30 cellular contexts compared by ENCODE assay signal in the genomic region with DNA sequence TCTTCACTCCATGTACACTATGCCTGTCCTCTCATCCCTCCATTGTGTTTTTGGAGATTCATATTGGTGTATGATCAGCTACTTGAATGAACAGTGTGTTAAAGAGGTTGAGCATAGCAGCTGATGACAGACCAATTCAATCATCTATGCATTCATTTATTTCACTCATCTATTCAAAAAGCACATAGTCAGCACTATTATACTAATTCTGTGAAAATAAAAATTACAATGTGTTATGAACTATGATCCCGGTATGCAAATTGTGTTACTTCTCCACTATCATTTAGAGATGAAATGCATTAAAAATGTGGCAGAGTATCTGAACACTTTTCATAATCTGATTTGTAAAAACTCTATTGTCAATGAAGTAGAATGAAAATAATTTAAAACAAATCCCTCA. TPM values are rescaled to one million over a fixed set of nuclear protein-coding genes. Genes with fewer than 3 reads are reported as not detected.
DNase-seq lines count a peak whose midpoint lies in the region; ATAC-seq, FAIRE-seq and TF ChIP-seq lines count a peak whose summit lies in the region.
"Had no signal": no experiment of that assay in that cellular context is flagged by ENCODE, and none has a peak within 500 bp of the region (broad histone marks: within the 10 kb centered on the region; RNA-seq: fewer than 3 reads in every experiment).

No MANE protein-coding gene starts in this region.

- H3K79me2 ChIP-seq in HepG2 (ENCODE audit: insufficient read depth, low read length): no peaks in the 10 kb centered on the region
- peaks cover 0 to 100% of the 10 kb centered on the region in 2 experiments; a peak in 3 of 4 replicates for H3K79me2 ChIP-seq in H1 (ENCODE audit: control insufficient read depth in 1 of 2, insufficient read depth in 2 of 2, low read length in 2 of 2)
- peaks cover 100% of the 10 kb centered on the region for H3K79me2 ChIP-seq in neural progenitor cell (ENCODE audit: low read depth)

- no TSS peak for BruUV-seq in HepG2 (replicated peaks; lab: Mats Ljungman, UMichigan)
- BruUV-seq in IMR-90 (replicated peaks; lab: Mats Ljungman, UMichigan): no TSS peak

- no peak overlapping the region for H2AK9ac ChIP-seq in IMR-90 (replicated peaks; ENCODE audit: low read depth, low read length, poor library complexity)

- H3K56ac ChIP-seq in IMR-90 (ENCODE audit: extremely low read depth, insufficient read depth, low read length): no peak overlapping the region
- H3K56ac ChIP-seq in H1 (replicated peaks; ENCODE audit: insufficient read length, low read depth, low read length): no peak overlapping the region

- ATAC-seq in HepG2 (no peak), right lobe of liver (no peak), IMR-90 (ENCODE audit: low read depth) (no peak)
- ATAC-seq: GM12878 had no signal

- DNase-seq in HepG2 (ENCODE audit: low spot score) (no peak), right lobe of liver (no peak), IMR-90 (no peak), H1 (ENCODE audit: low read depth in 1 of 2, low spot score in 2 of 2) (no peak), neural progenitor cell (ENCODE audit: low spot score) (no peak), testis (no peak), NCI-H446 (lab: John Stamatoyannopoulos, UW) (no peak), Ammon's horn (ENCODE audit: low spot score) (no peak)
- DNase-seq: 8988T; AML-193; BE2C; C1 segment of cervical spinal cord; CD4-positive, alpha-beta memory T cell; CD4-positive, CD25-positive, alpha-beta regulatory T cell; CD8-positive, alpha-beta memory T cell; COR-L47; DMS 273 treated with DMSO at 0.1 percent for 48 hours; DMS153; DMS53; DMS79; DND-41; EL; GDM1 had no signal

- H3K4me2 ChIP-seq in HepG2 (ENCODE audit: low read depth, low read length): no peak overlapping the region
- no peak overlapping the region for H3K4me2 ChIP-seq in IMR-90 (ENCODE audit: low read depth, low read length)
- H3K4me2 ChIP-seq in H1 (ENCODE audit: insufficient read depth in 1 of 2, low read depth in 2 of 2, low read length in 2 of 2): no peak overlapping the region
- peak overlapping the region; percentile 1 for H3K4me2 ChIP-seq in neural progenitor cell
- H3K4me2 ChIP-seq: BLaER1 had no signal

- CTCF ChIA-PET in HepG2 (lab: Yijun Ruan, JAX; ENCODE audit: low intra/inter-chr PET ratio, low total read pairs): no interaction called here
- CTCF ChIA-PET in IMR-90 (lab: Yijun Ruan, JAX): no interaction called here
- CTCF ChIA-PET in H1 (lab: Charles Lee; ENCODE audit: partially characterized antibody): interaction anchor here (1.0 kb wide), 1 partner anchor 13 kb away, joined by 3 read pairs; no protein-coding TSS in a partner anchor

- H3K23ac ChIP-seq in IMR-90 (ENCODE audit: low read depth, low read length) (no peak overlapping the region), H1 (ENCODE audit: insufficient read length) (no peak overlapping the region)

- H4K8ac ChIP-seq in IMR-90 (ENCODE audit: low read depth in 2 of 2, low read length in 2 of 2) (no peak overlapping the region), H1 (ENCODE audit: extremely low read depth, insufficient read depth, low read length) (no peak overlapping the region)

- H3K79me1 ChIP-seq in IMR-90 (ENCODE audit: low read depth in 1 of 2, low read length in 2 of 2) (no peaks in the 10 kb centered on the region; a peak in 1 of 4 replicates), H1 (ENCODE audit: low read depth, low read length) (no peaks in the 10 kb centered on the region)

- H4K5ac ChIP-seq in IMR-90 (ENCODE audit: low read depth, low read length) (no peak overlapping the region), H1 (ENCODE audit: insufficient read length, low read depth, low read length) (no peak overlapping the region)

- FAIRE-seq in HepG2 (lab: Jason Lieb, UNC): no peak
- no peak for FAIRE-seq in H1 (lab: Jason Lieb, UNC)
- FAIRE-seq: A204.1, GM12878, GM12892, GM18507 had no signal

- peaks cover 0 to 2% of the 10 kb centered on the region in 2 experiments; a peak in 1 of 5 replicates for H3K27me3 ChIP-seq in HepG2 (ENCODE audit: control insufficient read depth in 1 of 2, insufficient read depth in 2 of 2, low read length in 2 of 2)
- no peaks in the 10 kb centered on the region for H3K27me3 ChIP-seq in right lobe of liver
- H3K27me3 ChIP-seq in IMR-90 (ENCODE audit: control insufficient read depth, insufficient read depth, low read length): no peaks in the 10 kb centered on the region
- peaks cover 0 to 1% (median 0%) of the 10 kb centered on the region in 4 experiments; a peak in 1 of 7 replicates for H3K27me3 ChIP-seq in H1 (replicated peaks in 1 of 4; ENCODE audit: control insufficient read depth in 3 of 4, extremely low read depth in 1 of 4, insufficient read depth in 3 of 4, low read length in 3 of 4)
- H3K27me3 ChIP-seq in neural progenitor cell: no peaks in the 10 kb centered on the region
- no peaks in the 10 kb centered on the region for H3K27me3 ChIP-seq in testis
- H3K27me3 ChIP-seq: BLaER1 had no signal

- H3K36me3 Mint-ChIP-seq in neural progenitor cell: peaks cover 2% of the 10 kb centered on the region
- H3K36me3 Mint-ChIP-seq: CD14-positive monocyte; CD4-positive, alpha-beta memory T cell; CD4-positive, CD25-positive, alpha-beta regulatory T cell; CD8-positive, alpha-beta memory T cell had no signal

- no peaks in the 10 kb centered on the region for H3K9me1 ChIP-seq in IMR-90 (ENCODE audit: insufficient read depth, low read length)

- no peak overlapping the region for H3K27ac Mint-ChIP-seq in neural progenitor cell
- H3K27ac Mint-ChIP-seq: CD14-positive monocyte; CD4-positive, alpha-beta memory T cell; CD4-positive, CD25-positive, alpha-beta regulatory T cell; CD8-positive, alpha-beta memory T cell had no signal

- H2AK5ac ChIP-seq in IMR-90 (ENCODE audit: low read depth, low read length): no peak overlapping the region
- H2AK5ac ChIP-seq in H1 (ENCODE audit: low read depth, low read length): no peak overlapping the region

- H3K4me1 ChIP-seq in HepG2 (ENCODE audit: insufficient read depth, low read length): no peaks in the 10 kb centered on the region
- H3K4me1 ChIP-seq in right lobe of liver: no peaks in the 10 kb centered on the region
- H3K4me1 ChIP-seq in IMR-90 (ENCODE audit: control insufficient read depth, insufficient read depth, low read length): no peaks in the 10 kb centered on the region
- H3K4me1 ChIP-seq in H1 (replicated peaks in 1 of 4; ENCODE audit: control insufficient read depth in 3 of 4, insufficient read depth in 4 of 4, low read length in 3 of 4): no peaks in the 10 kb centered on the region
- H3K4me1 ChIP-seq in neural progenitor cell: peaks cover 52% of the 10 kb centered on the region
- no peaks in the 10 kb centered on the region for H3K4me1 ChIP-seq in testis
- H3K4me1 ChIP-seq: BE2C, BLaER1 had no signal

- H3K36me3 ChIP-seq in HepG2 (replicated peaks in 1 of 2; ENCODE audit: control insufficient read depth in 1 of 2, insufficient read depth in 2 of 2, low read length in 2 of 2) (no peaks in the 10 kb centered on the region), right lobe of liver (no peaks in the 10 kb centered on the region), IMR-90 (ENCODE audit: control insufficient read depth, insufficient read depth, low read length) (no peaks in the 10 kb centered on the region), H1 (ENCODE audit: control insufficient read depth in 2 of 4, insufficient read depth in 4 of 4, low read length in 3 of 4) (peaks cover 0 to 7% (median 0%) of the 10 kb centered on the region in 4 experiments; a peak in 3 of 8 replicates), neural progenitor cell (no peaks in the 10 kb centered on the region), testis (ENCODE audit: low read depth, missing control alignments) (no peaks in the 10 kb centered on the region)
- H3K36me3 ChIP-seq: BE2C, BLaER1 had no signal

- H4K20me1 ChIP-seq in HepG2 (ENCODE audit: insufficient read depth, low read length) (no peaks in the 10 kb centered on the region), IMR-90 (ENCODE audit: insufficient read depth, low read length) (no peaks in the 10 kb centered on the region), H1 (replicated peaks in 1 of 2; ENCODE audit: control insufficient read depth in 1 of 2, insufficient read depth in 2 of 2, low read length in 2 of 2) (no peaks in the 10 kb centered on the region), neural progenitor cell (ENCODE audit: low read depth) (no peaks in the 10 kb centered on the region)
- H4K20me1 ChIP-seq: BLaER1 had no signal

- H2BK12ac ChIP-seq in H1 (ENCODE audit: low read depth, low read length): no peak overlapping the region

- no peak overlapping the region for H3K4ac ChIP-seq in IMR-90 (ENCODE audit: low read depth, low read length)
- no peak overlapping the region for H3K4ac ChIP-seq in H1 (replicated peaks; ENCODE audit: insufficient read length, low read depth, low read length)

- H3K18ac ChIP-seq in IMR-90 (ENCODE audit: low read depth, low read length) (no peak overlapping the region), H1 (ENCODE audit: extremely low read depth, low read length) (no peak overlapping the region)

- TF ChIP-seq RAD21 in HepG2 (CRISPR knock-in tag; IDR thresholded peaks at IDR 0.05) (no peak), IMR-90 (IDR thresholded peaks at IDR 0.05; ENCODE audit: low read length) (no peak), H1 (IDR thresholded peaks at IDR 0.05 in 1 of 2, conservative IDR thresholded peaks at IDR 0.05 in 1 of 2; ENCODE audit: low read depth in 2 of 2, low read length in 2 of 2) (no peak)

- H2BK5ac ChIP-seq in IMR-90 (ENCODE audit: low read depth, low read length, poor library complexity, severe bottlenecking): no peak overlapping the region
- no peak overlapping the region for H2BK5ac ChIP-seq in H1 (ENCODE audit: low read depth, low read length)

- H3K9me3 Mint-ChIP-seq in neural progenitor cell: no peaks in the 10 kb centered on the region
- H3K9me3 Mint-ChIP-seq: CD4-positive, alpha-beta memory T cell had no signal

- no peak for TF ChIP-seq CTCF in HepG2 (CRISPR knock-in tag; IDR thresholded peaks at IDR 0.05)
- TF ChIP-seq CTCF in right lobe of liver (IDR thresholded peaks at IDR 0.05): no peak
- TF ChIP-seq CTCF in IMR-90 (conservative IDR thresholded peaks at IDR 0.05; ENCODE audit: low read depth, low read length): no peak
- no peak for TF ChIP-seq CTCF in H1 (IDR thresholded peaks at IDR 0.05; ENCODE audit: control extremely low read depth in 1 of 3, insufficient read depth in 1 of 3, low read depth in 1 of 3, low read length in 3 of 3)
- TF ChIP-seq CTCF in neural progenitor cell (IDR thresholded peaks at IDR 0.05): no peak
- no peak for TF ChIP-seq CTCF in testis (IDR thresholded peaks at IDR 0.05)

- no peaks in the 10 kb centered on the region for H3K27me3 Mint-ChIP-seq in neural progenitor cell (ENCODE audit: insufficient read depth, low read depth)

- H2BK15ac ChIP-seq in IMR-90 (ENCODE audit: low read depth, low read length) (no peak overlapping the region), H1 (ENCODE audit: low read length) (no peak overlapping the region)

- no peak overlapping the region for H3K27ac ChIP-seq in HepG2 (ENCODE audit: extremely low read length, insufficient read depth, low read length)
- H3K27ac ChIP-seq in right lobe of liver: no peak overlapping the region
- no peak overlapping the region for H3K27ac ChIP-seq in IMR-90 (ENCODE audit: insufficient read depth, low read length)
- H3K27ac ChIP-seq in H1 (ENCODE audit: low read depth, low read length): no peak overlapping the region
- H3K27ac ChIP-seq in neural progenitor cell: no peak overlapping the region
- no peak overlapping the region for H3K27ac ChIP-seq in testis
- H3K27ac ChIP-seq: BLaER1 had no signal

- no peak overlapping the region for H3K4me3 Mint-ChIP-seq in neural progenitor cell
- H3K4me3 Mint-ChIP-seq: CD14-positive monocyte; CD4-positive, alpha-beta memory T cell; CD4-positive, CD25-positive, alpha-beta regulatory T cell; CD8-positive, alpha-beta memory T cell had no signal

- dilution Hi-C loops in IMR-90 (cut with HindIII; ENCODE audit: low sequenced_read_pairs, unreplicated experiment): no loop called here

- WGBS in HepG2 (ENCODE audit: low lambda C conversion rate): 50% methylated on average over 1 of the region's 1 CpG
- 91% methylated on average over 1 of the region's 1 CpG for WGBS in right lobe of liver (ENCODE audit: insufficient coverage, low coverage, low lambda C conversion rate, missing lambda C conversion rate)
- no CpG with 5 or more reads among the region's 1 CpG for WGBS in IMR-90 (ENCODE audit: extremely low coverage in 2 of 2, insufficient read length in 1 of 2), 2 experiments
- 87% methylated on average over 1 of the region's 1 CpG; no CpG with 5 or more reads in 1 of the 2 experiments for WGBS in H1 (ENCODE audit: extremely low coverage in 1 of 2, insufficient coverage in 1 of 2, insufficient read length in 1 of 2, insufficient replicate concordance in 2 of 2, low coverage in 1 of 2, low lambda C conversion rate in 2 of 2, missing lambda C conversion rate in 1 of 2), 2 experiments
- 94 to 96% methylated on average over 1 of the region's 1 CpG for WGBS in testis, 2 donors

- H3K9ac ChIP-seq in HepG2 (ENCODE audit: insufficient read depth, low read depth, low read length) (no peak overlapping the region), IMR-90 (ENCODE audit: low read depth, low read length) (no peak overlapping the region), H1 (replicated peaks in 1 of 4; ENCODE audit: extremely low read depth in 1 of 4, low read depth in 3 of 4, low read length in 3 of 4) (no peak overlapping the region), neural progenitor cell (no peak overlapping the region)
- H3K9ac ChIP-seq: BLaER1 had no signal

- H2BK20ac ChIP-seq in IMR-90 (ENCODE audit: low read depth, low read length) (no peak overlapping the region), H1 (ENCODE audit: low read length) (no peak overlapping the region)

- H3K9me3 ChIP-seq in HepG2 (ENCODE audit: low read length) (no peaks in the 10 kb centered on the region), right lobe of liver (no peaks in the 10 kb centered on the region), IMR-90 (ENCODE audit: control insufficient read depth, insufficient read depth, low read length) (no peaks in the 10 kb centered on the region), H1 (ENCODE audit: insufficient read depth in 2 of 2, low read depth in 1 of 2, low read length in 1 of 2) (no peaks in the 10 kb centered on the region), neural progenitor cell (ENCODE audit: low read depth) (no peaks in the 10 kb centered on the region), testis (no peaks in the 10 kb centered on the region)
- H3K9me3 ChIP-seq: BE2C had no signal

- no peak overlapping the region for H2BK120ac ChIP-seq in IMR-90 (ENCODE audit: low read depth, low read length)
- H2BK120ac ChIP-seq in H1 (replicated peaks; ENCODE audit: low read depth, low read length): no peak overlapping the region

- in situ Hi-C loops in HepG2 (cut with HindIII; ENCODE audit: extremely low pct_ligation_motif_present, low pct_unique_long_range_greater_than_20kb): no loop called here
- in situ Hi-C loops in IMR-90 (cut with MboI; ENCODE audit: low sequenced_read_pairs): loop anchor here (10.0 kb wide), 1 partner anchor 219 kb away; no protein-coding TSS in a partner anchor

- H3K4me3 ChIP-seq in HepG2 (replicated peaks in 1 of 3; ENCODE audit: insufficient read depth in 1 of 3, low read depth in 2 of 3, low read length in 3 of 3) (no peak overlapping the region), right lobe of liver (no peak overlapping the region), IMR-90 (ENCODE audit: insufficient read depth, low read depth, low read length) (no peak overlapping the region), H1 (ENCODE audit: extremely low read depth in 1 of 4, insufficient read depth in 2 of 4, low read depth in 3 of 4, low read length in 4 of 4) (no peak overlapping the region), neural progenitor cell (no peak overlapping the region), testis (no peak overlapping the region)
- H3K4me3 ChIP-seq: BLaER1, GM12878 had no signal

- peaks cover 16% of the 10 kb centered on the region for H3K4me1 Mint-ChIP-seq in neural progenitor cell
- H3K4me1 Mint-ChIP-seq: CD14-positive monocyte; CD4-positive, CD25-positive, alpha-beta regulatory T cell; CD8-positive, alpha-beta memory T cell had no signal

- TF ChIP-seq POLR2A in HepG2 (IDR thresholded peaks at IDR 0.05; ENCODE audit: insufficient read depth in 1 of 2, low read depth in 2 of 2, low read length in 2 of 2): no peak
- TF ChIP-seq POLR2A in right lobe of liver (IDR thresholded peaks at IDR 0.05): no peak
- no peak for TF ChIP-seq POLR2A in IMR-90 (IDR thresholded peaks at IDR 0.05; ENCODE audit: low read depth, low read length)
- TF ChIP-seq POLR2A in H1 (IDR thresholded peaks at IDR 0.05; ENCODE audit: control extremely low read depth in 1 of 2, low read depth in 2 of 2, low read length in 2 of 2): no peak
- TF ChIP-seq POLR2A in testis (IDR thresholded peaks at IDR 0.05): no peak

- H3K14ac ChIP-seq in IMR-90 (replicated peaks; ENCODE audit: low read depth, low read length) (no peak overlapping the region), H1 (ENCODE audit: insufficient read length) (no peak overlapping the region)

- H3K23me2 ChIP-seq in H1 (ENCODE audit: low read depth, low read length): peaks cover 2% of the 10 kb centered on the region

- H2AFZ ChIP-seq in HepG2 (ENCODE audit: low read length) (no peak overlapping the region), IMR-90 (replicated peaks; ENCODE audit: low read length, poor library complexity) (no peak overlapping the region), H1 (ENCODE audit: low read length) (no peak overlapping the region), neural progenitor cell (replicated peaks) (no peak overlapping the region)

- POLR2A ChIA-PET in HepG2 (lab: Yijun Ruan, JAX): no interaction called here
- POLR2A ChIA-PET in IMR-90 (lab: Charles Lee; ENCODE audit: unreplicated experiment): no interaction called here
- POLR2A ChIA-PET in H1 (lab: Charles Lee; ENCODE audit: partially characterized antibody): interaction anchor here (1.2 kb wide), 1 partner anchor 43 kb away, joined by 3 read pairs; no protein-coding TSS in a partner anchor

- intact Hi-C loops in HepG2 (cut with micrococcal nuclease; ENCODE audit: unreplicated experiment): no loop called here
- intact Hi-C loops in right lobe of liver (cut with DNase I): no loop called here
- intact Hi-C loops in IMR-90 (cut with micrococcal nuclease): no loop called here
- intact Hi-C loops in testis (cut with DNase I; ENCODE audit: low total_unique reads): no loop called here

- H4K91ac ChIP-seq in IMR-90 (ENCODE audit: insufficient read depth, low read depth, low read length) (no peak overlapping the region), H1 (replicated peaks; ENCODE audit: insufficient read length, low read length) (no peak overlapping the region)

- no peak for TF ChIP-seq EP300 in HepG2 (IDR thresholded peaks at IDR 0.05; ENCODE audit: low read depth in 2 of 2, low read length in 2 of 2)
- no peak for TF ChIP-seq EP300 in HepG2 (CRISPR knock-in tag; IDR thresholded peaks at IDR 0.05; ENCODE audit: borderline replicate concordance)
- TF ChIP-seq EP300 in H1 (IDR thresholded peaks at IDR 0.05; ENCODE audit: borderline replicate concordance in 1 of 2, low read depth in 2 of 2, low read length in 2 of 2): no peak

- H3F3A ChIP-seq in neural progenitor cell (ENCODE audit: low read depth): peaks cover 8% of the 10 kb centered on the region

RNA-seq across cellular contexts. Expression of gene TRPC4, which starts 5.9 kb away (rescaled TPM):
- total RNA-seq in HepG2 (2016; rRNA removed; fragmentation: Illumina TruSeq; extraction: Trizol) (not detected in 2 replicates), right lobe of liver (under 1 TPM in 4 of 6 experiments, not detected in 2; 0.07 to 0.74 (median 0.46) TPM), IMR-90 (2012; rRNA removed) (5.2 and 5.3 TPM in 2 replicates), neural progenitor cell (ENCODE audit: low replicate concordance) (17.7 and 21.1 TPM in 2 replicates), testis (under 1 TPM in 1 of 2 donors, not detected in 1; 0.06 TPM)
- not detected in 2 replicates for total RNA-seq in HepG2 (2016; cell fraction: cytosol; rRNA removed; fragmentation: Illumina TruSeq; extraction: Trizol; ENCODE audit: low read depth)
- not detected in 2 replicates for total RNA-seq in HepG2 (2016; cell fraction: insoluble cytoplasmic fraction; rRNA removed; fragmentation: Illumina TruSeq; extraction: Trizol)
- total RNA-seq in HepG2 (2016; cell fraction: membrane; rRNA removed; fragmentation: Illumina TruSeq; extraction: Trizol): not detected in 2 replicates
- total RNA-seq in HepG2 (2016; cell fraction: nucleus; rRNA removed; fragmentation: Illumina TruSeq; extraction: Trizol): not detected in 2 replicates
- polyA plus RNA-seq in HepG2 (2011; rRNA removed) (not detected in 2 replicates), IMR-90 (2012; rRNA removed) (1.4 and 1.9 TPM in 2 replicates), H1 (2011; rRNA removed) (9.3 and 12.3 TPM in 2 replicates), testis (ENCODE audit: insufficient read depth, low read depth, low replicate concordance) (0.12 TPM)
- polyA plus RNA-seq in HepG2 (2011; cell fraction: cytosol; rRNA removed): not detected in 2 replicates
- polyA plus RNA-seq in HepG2 (2011; cell fraction: nucleus; rRNA removed): not detected in 2 replicates
- polyA plus RNA-seq in HepG2 (2012): not detected in 2 replicates
- not detected in 2 replicates for polyA plus RNA-seq in HepG2 (2016; cell fraction: cytosol; fragmentation: Illumina TruSeq; extraction: Trizol; ENCODE audit: low read depth)
- not detected in 2 replicates for polyA plus RNA-seq in HepG2 (2016; cell fraction: insoluble cytoplasmic fraction; fragmentation: Illumina TruSeq; extraction: Trizol; ENCODE audit: low read depth)
- polyA plus RNA-seq in HepG2 (2016; cell fraction: membrane; fragmentation: Illumina TruSeq; extraction: Trizol; ENCODE audit: low read depth): not detected in 2 replicates
- not detected in 2 replicates for polyA plus RNA-seq in HepG2 (2016; cell fraction: nucleus; fragmentation: Illumina TruSeq; extraction: Trizol; ENCODE audit: insufficient read depth, low read depth)
- not detected in 2 replicates for polyA minus RNA-seq in HepG2 (2011; rRNA and poly(A)+ RNA removed; ENCODE audit: low replicate concordance)
- polyA minus RNA-seq in HepG2 (2011; cell fraction: cytosol; rRNA and poly(A)+ RNA removed): not detected in 2 replicates
- not detected in 2 replicates for polyA minus RNA-seq in HepG2 (2011; cell fraction: nucleus; rRNA and poly(A)+ RNA removed)
- 0.42 and 0.45 TPM in 2 replicates for polyA plus RNA-seq in IMR-90 (2012; cell fraction: cytosol; rRNA removed)
- polyA plus RNA-seq in IMR-90 (2012; cell fraction: nucleus; rRNA removed; ENCODE audit: low replicate concordance): 0.39 and 1.9 TPM in 2 replicates
- 14.3 and 14.7 TPM in 2 replicates for total RNA-seq in H1 (2021; fragmentation: NEBNext Ultra II Directional; extraction: Animal tissue kit (Norgen Biotek cat#: 25700))
- polyA plus RNA-seq in H1 (2011; cell fraction: cytosol; rRNA removed): 16.3 TPM
- polyA plus RNA-seq in H1 (2011; cell fraction: nucleus; rRNA removed): 12.8 TPM
- 17.6 to 29.4 TPM (median 19.9 TPM) in 4 replicates for polyA plus RNA-seq in H1 (2012, experiment 1 of 2)
- 1.9 TPM for polyA plus RNA-seq in H1 (2012, experiment 2 of 2)
- 9.4 TPM for polyA plus RNA-seq in H1 (2013, experiment 1 of 2)
- polyA plus RNA-seq in H1 (2013, experiment 2 of 2): 9.8 TPM
- 56.5 and 66.7 TPM in 2 replicates for polyA minus RNA-seq in H1 (2011; rRNA and poly(A)+ RNA removed)
- polyA minus RNA-seq in H1 (2011; cell fraction: cytosol; rRNA and poly(A)+ RNA removed): 25.3 TPM
- polyA minus RNA-seq in H1 (2011; cell fraction: nucleus; rRNA and poly(A)+ RNA removed): 82.9 TPM
- total RNA-seq: CD4-positive, alpha-beta memory T cell; CD4-positive, CD25-positive, alpha-beta regulatory T cell; CD8-positive, alpha-beta memory T cell; G401; GM12878 had no signal
- polyA plus RNA-seq: CD14-positive monocyte; CD4-positive, alpha-beta memory T cell; CD4-positive, CD25-positive, alpha-beta regulatory T cell; CD8-positive, alpha-beta memory T cell; GM12878 had no signal

Comparison
In these comparisons a context has a peak if more than half of its experiments do, and no peak if none do; other contexts are left out.
1. Of the 41 proteins assayed by ChIP-seq in both HepG2 and H1: peak only in HepG2: none; only in H1: none; in both: MAFK; in neither: 40.